17 cellular contexts compared by ENCODE assay signal in genomic region chr20:37366749-37367148, GRCh38. TPM values are rescaled to one million over a fixed set of nuclear protein-coding genes. Genes with fewer than 3 reads are reported as not detected.
DNase-seq lines count a peak whose midpoint lies in the region; ATAC-seq, FAIRE-seq and TF ChIP-seq lines count a peak whose summit lies in the region.
"Had no signal": no experiment of that assay in that cellular context is flagged by ENCODE, and none has a peak within 500 bp of the region (broad histone marks: within the 10 kb centered on the region; RNA-seq: fewer than 3 reads in every experiment).

No MANE protein-coding gene starts in this region.

- 94% methylated on average over 2 of the region's 2 CpGs for WGBS in HepG2 (ENCODE audit: low lambda C conversion rate)
- WGBS in right lobe of liver (ENCODE audit: insufficient coverage, low coverage, low lambda C conversion rate, missing lambda C conversion rate): 57% methylated on average over 2 of the region's 2 CpGs

- no peak for TF ChIP-seq POLR2A in HepG2 (IDR thresholded peaks at IDR 0.05; ENCODE audit: insufficient read depth in 1 of 2, low read depth in 2 of 2, low read length in 2 of 2)
- TF ChIP-seq POLR2A in right lobe of liver (IDR thresholded peaks at IDR 0.05): no peak

- H3K9ac ChIP-seq in HepG2 (ENCODE audit: insufficient read depth, low read depth, low read length): no peak overlapping the region

- DNase-seq in HepG2 (ENCODE audit: low spot score) (no peak), right lobe of liver (no peak), T-helper 17 cell (no peak), superior temporal gyrus (ENCODE audit: extremely low spot score) (peak; percentile 44), activated T-cell treated with anti-CD3 and anti-CD28 coated beads for 4 hours (no peak), caudate nucleus (lab: John Stamatoyannopoulos, UW) (no peak), NCI-H2196 treated with DMSO at 0.1 percent for 48 hours (lab: John Stamatoyannopoulos, UW; ENCODE audit: unreplicated experiment) (no peak)
- DNase-seq: activated naive CD4-positive, alpha-beta T cell treated with Interleukin-2 at 50 U/mL for 16 hours; GF-D8; IMR-90; NCI-H1417 treated with DMSO at 0.1 percent for 48 hours; nucleus accumbens had no signal

- no peaks in the 10 kb centered on the region for H3K4me1 Mint-ChIP-seq in T-helper 17 cell
- H3K4me1 Mint-ChIP-seq: stimulated activated effector memory CD8-positive, alpha-beta T cell treated with anti-CD3 and anti-CD28 coated beads, Interleukin-12 subunit alpha, Interleukin-12 subunit beta, amount 100 ng/mL, for 72 hours; WTC11 had no signal

- peak overlapping the region; percentile 2 for H3K27ac Mint-ChIP-seq in T-helper 17 cell
- H3K27ac Mint-ChIP-seq: stimulated activated effector memory CD8-positive, alpha-beta T cell treated with anti-CD3 and anti-CD28 coated beads, Interleukin-12 subunit alpha, Interleukin-12 subunit beta, amount 100 ng/mL, for 72 hours; WTC11 had no signal

- no peak overlapping the region for H2AFZ ChIP-seq in HepG2 (ENCODE audit: low read length)

- TF ChIP-seq EP300 in HepG2 (IDR thresholded peaks at IDR 0.05; ENCODE audit: low read depth in 2 of 2, low read length in 2 of 2) (no peak), HepG2 (CRISPR knock-in tag; IDR thresholded peaks at IDR 0.05; ENCODE audit: borderline replicate concordance) (no peak)

- no peak overlapping the region for H3K4me3 ChIP-seq in HepG2 (replicated peaks in 1 of 3; ENCODE audit: insufficient read depth in 1 of 3, low read depth in 2 of 3, low read length in 3 of 3)
- H3K4me3 ChIP-seq in right lobe of liver: no peak overlapping the region
- H3K4me3 ChIP-seq: A549 had no signal

- H3K36me3 Mint-ChIP-seq in T-helper 17 cell (ENCODE audit: low read depth): peaks cover 3% of the 10 kb centered on the region
- H3K36me3 Mint-ChIP-seq: stimulated activated effector memory CD8-positive, alpha-beta T cell treated with anti-CD3 and anti-CD28 coated beads, Interleukin-12 subunit alpha, Interleukin-12 subunit beta, amount 100 ng/mL, for 72 hours had no signal

- peaks cover 41% of the 10 kb centered on the region for H3K79me2 ChIP-seq in HepG2 (ENCODE audit: insufficient read depth, low read length)

- H3K27me3 ChIP-seq in HepG2 (ENCODE audit: control insufficient read depth in 1 of 2, insufficient read depth in 2 of 2, low read length in 2 of 2) (no peaks in the 10 kb centered on the region), right lobe of liver (no peaks in the 10 kb centered on the region)

- no peaks in the 10 kb centered on the region for H3K27me3 Mint-ChIP-seq in T-helper 17 cell

- no peak for FAIRE-seq in HepG2 (lab: Jason Lieb, UNC)
- FAIRE-seq: A549, islet of Langerhans had no signal

- intact Hi-C loops in HepG2 (cut with micrococcal nuclease; ENCODE audit: unreplicated experiment) (no loop called here), right lobe of liver (cut with DNase I) (no loop called here)

- no peak overlapping the region for H3K4me3 Mint-ChIP-seq in T-helper 17 cell
- H3K4me3 Mint-ChIP-seq: stimulated activated effector memory CD8-positive, alpha-beta T cell treated with anti-CD3 and anti-CD28 coated beads, Interleukin-12 subunit alpha, Interleukin-12 subunit beta, amount 100 ng/mL, for 72 hours; WTC11 had no signal

- ATAC-seq in HepG2 (no peak), right lobe of liver (no peak), HG03159 (IDR thresholded peaks at IDR 0.05; ENCODE audit: unreplicated experiment) (peak; percentile 9), T-helper 17 cell (no peak)
- ATAC-seq: A549; stimulated activated effector memory CD8-positive, alpha-beta T cell treated with anti-CD3 and anti-CD28 coated beads, Interleukin-12 subunit alpha, Interleukin-12 subunit beta, amount 100 ng/mL, for 72 hours; WTC11 had no signal

- peaks cover 40% of the 10 kb centered on the region; the same call in 1 of the 2 replicates for H4K20me1 ChIP-seq in HepG2 (ENCODE audit: insufficient read depth, low read length)

- H3K4me2 ChIP-seq in HepG2 (ENCODE audit: low read depth, low read length): no peak overlapping the region
- H3K4me2 ChIP-seq: A549 had no signal

- TSS peak; percentile 41 for BruUV-seq in HepG2 (replicated peaks; lab: Mats Ljungman, UMichigan)

- H3K4me1 ChIP-seq in HepG2 (ENCODE audit: insufficient read depth, low read length): no peaks in the 10 kb centered on the region
- H3K4me1 ChIP-seq in right lobe of liver: no peaks in the 10 kb centered on the region

- CTCF ChIA-PET in HepG2 (lab: Yijun Ruan, JAX; ENCODE audit: low intra/inter-chr PET ratio, low total read pairs): no interaction called here

- H3K27ac ChIP-seq in HepG2 (ENCODE audit: extremely low read length, insufficient read depth, low read length) (no peak overlapping the region), right lobe of liver (no peak overlapping the region), caudate nucleus (ENCODE audit: low read depth, low read length) (no peak overlapping the region)

- POLR2A ChIA-PET in HepG2 (lab: Yijun Ruan, JAX): no interaction called here

- no peak for TF ChIP-seq CTCF in HepG2 (CRISPR knock-in tag; IDR thresholded peaks at IDR 0.05)
- no peak for TF ChIP-seq CTCF in right lobe of liver (IDR thresholded peaks at IDR 0.05)

- in situ Hi-C loops in HepG2 (cut with HindIII; ENCODE audit: extremely low pct_ligation_motif_present, low pct_unique_long_range_greater_than_20kb): no loop called here

- H3K36me3 ChIP-seq in HepG2 (replicated peaks in 1 of 2; ENCODE audit: control insufficient read depth in 1 of 2, insufficient read depth in 2 of 2, low read length in 2 of 2) (peaks cover 26 to 64% of the 10 kb centered on the region in 2 experiments), right lobe of liver (no peaks in the 10 kb centered on the region)

- H3K9me3 ChIP-seq in HepG2 (ENCODE audit: low read length): no peaks in the 10 kb centered on the region
- no peaks in the 10 kb centered on the region for H3K9me3 ChIP-seq in right lobe of liver
- no peaks in the 10 kb centered on the region for H3K9me3 ChIP-seq in T-helper 17 cell (ENCODE audit: control insufficient read depth, low read length, poor library complexity, severe bottlenecking)
- H3K9me3 ChIP-seq: A549 had no signal

- TF ChIP-seq RAD21 in HepG2 (CRISPR knock-in tag; IDR thresholded peaks at IDR 0.05): no peak

TF ChIP-seq in HepG2, 621 proteins besides CTCF, POLR2A, EP300 and RAD21 (continues in another document):
- TF ChIP-seq ZNF687 (CRISPR knock-in tag; IDR thresholded peaks at IDR 0.05) (no peak), ZNF30 (CRISPR knock-in tag; IDR thresholded peaks at IDR 0.05) (no peak), ZNF543 (CRISPR knock-in tag; IDR thresholded peaks at IDR 0.05) (no peak), JARID2 (CRISPR knock-in tag; IDR thresholded peaks at IDR 0.05; ENCODE audit: insufficient replicate concordance) (no peak)

RNA-seq across cellular contexts. Expression of gene SRC, which starts 20.8 kb away (rescaled TPM):
- total RNA-seq in HepG2 (2016; rRNA removed; fragmentation: Illumina TruSeq; extraction: Trizol) (54.7 and 59.7 TPM in 2 replicates), right lobe of liver (10 to 100 TPM in 4 of 6 experiments, 1 to 10 TPM in 2; 3.1 to 17.3 (median 11.2) TPM), T-helper 17 cell (10 to 100 TPM in 1 of 2 donors, 1 to 10 TPM in 1; 6.2 to 22.8 TPM)
- total RNA-seq in HepG2 (2016; cell fraction: cytosol; rRNA removed; fragmentation: Illumina TruSeq; extraction: Trizol; ENCODE audit: low read depth): 18.4 and 21.0 TPM in 2 replicates
- total RNA-seq in HepG2 (2016; cell fraction: insoluble cytoplasmic fraction; rRNA removed; fragmentation: Illumina TruSeq; extraction: Trizol): 48.2 and 56.8 TPM in 2 replicates
- total RNA-seq in HepG2 (2016; cell fraction: membrane; rRNA removed; fragmentation: Illumina TruSeq; extraction: Trizol): 25.3 and 30.3 TPM in 2 replicates
- total RNA-seq in HepG2 (2016; cell fraction: nucleus; rRNA removed; fragmentation: Illumina TruSeq; extraction: Trizol): 60.1 and 65.6 TPM in 2 replicates
- polyA plus RNA-seq in HepG2 (2011; rRNA removed): 192 and 229 TPM in 2 replicates
- polyA plus RNA-seq in HepG2 (2011; cell fraction: cytosol; rRNA removed): 97.4 and 112 TPM in 2 replicates
- 448 and 459 TPM in 2 replicates for polyA plus RNA-seq in HepG2 (2011; cell fraction: nucleus; rRNA removed)
- polyA plus RNA-seq in HepG2 (2012): 148 and 158 TPM in 2 replicates
- 3.4 and 4.0 TPM in 2 replicates for polyA plus RNA-seq in HepG2 (2016; cell fraction: cytosol; fragmentation: Illumina TruSeq; extraction: Trizol; ENCODE audit: low read depth)
- 43.5 and 52.9 TPM in 2 replicates for polyA plus RNA-seq in HepG2 (2016; cell fraction: insoluble cytoplasmic fraction; fragmentation: Illumina TruSeq; extraction: Trizol; ENCODE audit: low read depth)
- 13.5 and 16.0 TPM in 2 replicates for polyA plus RNA-seq in HepG2 (2016; cell fraction: membrane; fragmentation: Illumina TruSeq; extraction: Trizol; ENCODE audit: low read depth)
- 92.1 and 101 TPM in 2 replicates for polyA plus RNA-seq in HepG2 (2016; cell fraction: nucleus; fragmentation: Illumina TruSeq; extraction: Trizol; ENCODE audit: insufficient read depth, low read depth)
- 0.87 and 280 TPM in 2 replicates for polyA minus RNA-seq in HepG2 (2011; rRNA and poly(A)+ RNA removed; ENCODE audit: low replicate concordance)
- polyA minus RNA-seq in HepG2 (2011; cell fraction: cytosol; rRNA and poly(A)+ RNA removed): 92.5 and 127 TPM in 2 replicates
- 209 and 267 TPM in 2 replicates for polyA minus RNA-seq in HepG2 (2011; cell fraction: nucleus; rRNA and poly(A)+ RNA removed)
